8 cellular contexts compared by ENCODE assay signal in genomic region chrX:93673056-93673868, GRCh38. TPM values are rescaled to one million over a fixed set of nuclear protein-coding genes. Genes with fewer than 3 reads are reported as not detected.
DNase-seq lines count a peak whose midpoint lies in the region; ATAC-seq and TF ChIP-seq lines count a peak whose summit lies in the region.

Gene NAP1L3, minus strand, starts transcription at chrX:93673578. Its CDS starts 274 bp downstream, at chrX:93673304.

- H2BK5ac ChIP-seq in trophoblast cell (ENCODE audit: low read depth, low read length, poor library complexity): no peak within 1 kb of the TSS

- H2AK5ac ChIP-seq in trophoblast cell (ENCODE audit: low read length): no peak within 1 kb of the TSS

- H3K9me3 ChIP-seq in right atrium auricular region (no peaks in the 10 kb centered on the region), trophoblast cell (ENCODE audit: insufficient read depth, low read depth, low read length) (no peaks in the 10 kb centered on the region), tibial artery (no peaks in the 10 kb centered on the region)

- no peak within 1 kb of the TSS for H2BK120ac ChIP-seq in trophoblast cell (ENCODE audit: insufficient read depth, low read length, poor library complexity)

- H3K36me3 ChIP-seq in right atrium auricular region: no peaks in the 10 kb centered on the region
- H3K36me3 ChIP-seq in trophoblast cell (ENCODE audit: control insufficient read depth in 1 of 2, insufficient read depth in 2 of 2, low read length in 2 of 2): no peaks in the 10 kb centered on the region
- no peaks in the 10 kb centered on the region for H3K36me3 ChIP-seq in tibial artery

- H3K4ac ChIP-seq in trophoblast cell (ENCODE audit: low read depth, low read length): no peak within 1 kb of the TSS

- no peak within 1 kb of the TSS for H3K18ac ChIP-seq in trophoblast cell (ENCODE audit: low read length)

- H3K27me3 ChIP-seq in right atrium auricular region: peaks cover 0 to 3% of the 10 kb centered on the region in 2 donors
- no peaks in the 10 kb centered on the region for H3K27me3 ChIP-seq in trophoblast cell (ENCODE audit: insufficient read depth, low read length)
- H3K27me3 ChIP-seq in tibial artery: no peaks in the 10 kb centered on the region

- H3K4me3 ChIP-seq in right atrium auricular region (peak within 1 kb of the TSS; percentile 63), trophoblast cell (ENCODE audit: low read depth, low read length) (peak within 1 kb of the TSS; percentile 91), tibial artery (peak within 1 kb of the TSS; percentile 66 to 70)

- no peak within 1 kb of the TSS for H4K91ac ChIP-seq in trophoblast cell (ENCODE audit: low read depth, low read length)

- intact Hi-C loops in tibial artery (cut with DNase I; ENCODE audit: low total_unique reads): no loop called here

- peak within 1 kb of the TSS; percentile 64 for H3K9ac ChIP-seq in trophoblast cell (ENCODE audit: low read length)

- peak; percentile 46 for ATAC-seq in HG03565 (IDR thresholded peaks at IDR 0.05; ENCODE audit: unreplicated experiment)
- no peak for ATAC-seq in HG02970 (IDR thresholded peaks at IDR 0.05; ENCODE audit: low FRiP score, unreplicated experiment)

- no CpG with 5 or more reads among the region's 51 CpGs for WGBS in trophoblast cell (ENCODE audit: extremely low coverage, insufficient coverage, insufficient read length)

- H3K23ac ChIP-seq in trophoblast cell (ENCODE audit: low read length): no peak within 1 kb of the TSS

- peak; percentile 8 for DNase-seq in GM10248 (ENCODE audit: extremely low spot score)
- DNase-seq in T follicular helper cell (ENCODE audit: low read depth): peak; percentile 47
- DNase-seq in amygdala (lab: John Stamatoyannopoulos, UW): peak; percentile 3 to 90 (median 70)
- DNase-seq in right atrium auricular region (ENCODE audit: low spot score): peak; percentile 63
- DNase-seq in trophoblast cell: peak; percentile 0 to 33
- peak; percentile 49 to 78 for DNase-seq in tibial artery

- H3K27ac ChIP-seq in right atrium auricular region: peak within 1 kb of the TSS; percentile 74 to 78
- peak within 1 kb of the TSS; percentile 42 for H3K27ac ChIP-seq in trophoblast cell (ENCODE audit: low read depth, low read length)
- H3K27ac ChIP-seq in tibial artery: peak within 1 kb of the TSS; percentile 82 to 87

- no peak within 1 kb of the TSS for H3K14ac ChIP-seq in trophoblast cell (ENCODE audit: low read length)

- H3K79me2 ChIP-seq in trophoblast cell (ENCODE audit: control insufficient read depth, insufficient read depth, low read length, poor library complexity): no peaks in the 10 kb centered on the region

- no peak within 1 kb of the TSS for H2BK12ac ChIP-seq in trophoblast cell (ENCODE audit: low read length)

- POLR2A ChIA-PET in GM10248 (lab: Yijun Ruan, JAX): no interaction called here

- no peak for TF ChIP-seq CTCF in GM10248 (IDR thresholded peaks at IDR 0.05; ENCODE audit: control extremely low read depth, extremely low read depth, low read depth, missing control alignments)
- no peak for TF ChIP-seq CTCF in right atrium auricular region (IDR thresholded peaks at IDR 0.05)
- TF ChIP-seq CTCF in tibial artery (IDR thresholded peaks at IDR 0.05): no peak

- H2AFZ ChIP-seq in trophoblast cell (ENCODE audit: insufficient read depth, low read length, poor library complexity): peak within 1 kb of the TSS; percentile 25

- no peak within 1 kb of the TSS for H4K12ac ChIP-seq in trophoblast cell (ENCODE audit: low read depth, low read length)

- H3K79me1 ChIP-seq in trophoblast cell (ENCODE audit: low read length): peaks cover 2% of the 10 kb centered on the region

- peak within 1 kb of the TSS; percentile 58 for H4K8ac ChIP-seq in trophoblast cell (ENCODE audit: low read depth, low read length)

- CTCF ChIA-PET in GM10248 (lab: Yijun Ruan, JAX): no interaction called here

- peaks cover 0 to 12% of the 10 kb centered on the region in 2 donors for H3K4me1 ChIP-seq in right atrium auricular region
- no peaks in the 10 kb centered on the region for H3K4me1 ChIP-seq in trophoblast cell (ENCODE audit: control insufficient read depth in 1 of 2, insufficient read depth in 2 of 2, low read length in 2 of 2)
- no peaks in the 10 kb centered on the region for H3K4me1 ChIP-seq in tibial artery

- peak within 1 kb of the TSS; percentile 74 for H3K4me2 ChIP-seq in trophoblast cell (ENCODE audit: low read length)

RNA-seq across cellular contexts. Expression of gene NAP1L3, which starts in this region (rescaled TPM):
- 1 to 10 TPM; 7.3 to 7.5 TPM for total RNA-seq in right atrium auricular region
- polyA plus RNA-seq in trophoblast cell (2013): 3.1 and 3.3 TPM in 2 replicates

Comparison
In these comparisons a context has a peak if more than half of its experiments do, and no peak if none do; other contexts are left out.
1. DNase-seq: peak in every context shown above with its lines; median percentile 70 in amygdala; 64 in tibial artery; 63 in right atrium auricular region; 47 in T follicular helper cell; 16 in trophoblast cell; 8 in GM10248.